29 cellular contexts compared by ENCODE assay signal in the genomic region with DNA sequence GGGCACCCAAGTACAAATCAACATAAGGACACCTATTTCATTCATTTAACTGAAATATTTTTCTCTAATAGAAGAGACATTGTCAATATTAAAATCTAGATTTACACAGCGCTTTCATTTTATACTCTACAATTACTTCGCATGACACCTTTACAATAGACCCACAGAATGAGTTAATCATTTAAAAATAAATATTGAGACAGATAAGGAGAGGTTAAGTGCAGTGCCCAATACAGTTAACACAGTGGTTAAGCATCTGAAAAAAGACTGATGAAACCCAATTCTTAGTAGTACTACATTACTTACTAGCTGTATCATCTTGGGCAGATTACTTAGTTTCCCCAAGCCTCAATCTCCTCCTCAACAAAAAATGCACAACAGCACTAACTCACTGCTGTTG.
"Had no signal": no experiment of that assay in that cellular context is flagged by ENCODE, and none has a peak within 500 bp of the region (broad histone marks: within the 10 kb centered on the region; RNA-seq: fewer than 3 reads in every experiment).

No MANE protein-coding gene starts in this region.

- H3K27me3 ChIP-seq: esophagus squamous epithelium, ovary, stomach, suprapubic skin, tibial artery had no signal

- H3K4me1 Mint-ChIP-seq: activated CD4-positive, alpha-beta memory T cell treated with anti-CD3 and anti-CD28 coated beads, Interleukin-2, amount 10 ng/mL, durations not matched to agents 7 days and 5 days; activated CD4-positive, alpha-beta T cell treated with anti-CD3 and anti-CD28 coated beads, Interleukin-2, amount 10 ng/mL, durations not matched to agents 7 days and 5 days; activated T-helper 17 cell treated with anti-CD3 and anti-CD28 coated beads, Interleukin-2, amount 50 U/mL, for 72 hours had no signal

- DNase-seq: activated CD4-positive, alpha-beta memory T cell treated with anti-CD3 and anti-CD28 coated beads, Interleukin-2, amount 10 ng/mL, durations not matched to agents 7 days and 5 days; activated CD4-positive, alpha-beta T cell treated with anti-CD3 and anti-CD28 coated beads, Interleukin-2, amount 10 ng/mL, durations not matched to agents 7 days and 5 days; activated CD4-positive, CD25-positive, alpha-beta regulatory T cell treated with anti-CD3 and anti-CD28 coated beads, Interleukin-2, amount 50 U/mL, for 72 hours; activated CD8-positive, alpha-beta memory T cell treated with anti-CD3 and anti-CD28 coated beads, Interleukin-2, amount 50 U/mL, for 48 hours; activated gamma-delta T cell treated with Interleukin-2 at 50 U/mL for 16 hours; activated naive CD4-positive, alpha-beta T cell treated with anti-CD3 and anti-CD28 coated beads, Interleukin-2, amount 50 U/mL, for 16 hours; activated T-cell treated with anti-CD3 and anti-CD28 coated beads, Interleukin-2, amount 50 U/mL, for 24 hours; amygdala; central memory CD4-positive, alpha-beta T cell; dermis blood vessel endothelial cell; effector CD4-positive, alpha-beta T cell; esophagus squamous epithelium; foreskin melanocyte; islet precursor cell; naive B cell; ovary; psoas muscle; stimulated activated CD4-positive, alpha-beta T cell treated with anti-CD3 and anti-CD28 coated beads, Interleukin-15, amount 100 ng/mL, for 24 hours; stimulated activated CD4-positive, alpha-beta T cell treated with anti-CD3 and anti-CD28 coated beads, Interleukin-2, amount 100 ng/mL, for 24 hours; stimulated activated naive B cell treated with anti-CD40 and anti-IgM and Interleukin-4, amounts not matched to agents 10 μg/mL and 1 μg/mL and 100 μg/mL, for 72 hours; stomach; T1000; tibial artery had no signal

- H3K9me3 ChIP-seq: esophagus squamous epithelium, ovary, psoas muscle, stomach, suprapubic skin, tibial artery had no signal

- H3K36me3 Mint-ChIP-seq: naive B cell had no signal

- H3K27ac ChIP-seq: epithelial cell of prostate, esophagus squamous epithelium, ovary, psoas muscle, stomach, suprapubic skin, tibial artery had no signal

- H3K27me3 Mint-ChIP-seq: naive B cell; stimulated activated naive B cell treated with anti-CD40 and anti-IgM and Interleukin-4, amounts not matched to agents 10 μg/mL and 1 μg/mL and 100 μg/mL, for 72 hours had no signal

- H3K4me1 ChIP-seq: esophagus squamous epithelium, psoas muscle, suprapubic skin had no signal

- H3K4me3 Mint-ChIP-seq: activated CD4-positive, alpha-beta memory T cell treated with anti-CD3 and anti-CD28 coated beads, Interleukin-2, amount 10 ng/mL, durations not matched to agents 7 days and 5 days; activated CD4-positive, alpha-beta T cell treated with anti-CD3 and anti-CD28 coated beads, Interleukin-2, amount 10 ng/mL, durations not matched to agents 7 days and 5 days; activated T-cell treated with anti-CD3 and anti-CD28 coated beads, Interleukin-2, amount 50 U/mL, for 24 hours; activated T-helper 17 cell treated with anti-CD3 and anti-CD28 coated beads, Interleukin-2, amount 50 U/mL, for 72 hours; mesothelial cell of epicardium; T-helper 1 cell treated with Interleukin-12 subunit alpha and Interleukin-12 subunit beta and Interleukin-4 antibody, amounts not matched to agents 30 μg/mL and 1 μg/mL, for 36 hours had no signal

- H3K9me3 Mint-ChIP-seq: activated CD4-positive, alpha-beta memory T cell treated with anti-CD3 and anti-CD28 coated beads, Interleukin-2, amount 10 ng/mL, durations not matched to agents 7 days and 5 days; activated CD4-positive, alpha-beta T cell treated with anti-CD3 and anti-CD28 coated beads, Interleukin-2, amount 10 ng/mL, durations not matched to agents 7 days and 5 days; activated T-cell treated with anti-CD3 and anti-CD28 coated beads, Interleukin-2, amount 50 U/mL, for 24 hours; activated T-helper 17 cell treated with anti-CD3 and anti-CD28 coated beads, Interleukin-2, amount 50 U/mL, for 72 hours; mesothelial cell of epicardium; T-helper 1 cell treated with Interleukin-12 subunit alpha and Interleukin-12 subunit beta and Interleukin-4 antibody, amounts not matched to agents 30 μg/mL and 1 μg/mL, for 36 hours had no signal

- ATAC-seq: activated T-helper 17 cell treated with anti-CD3 and anti-CD28 coated beads, Interleukin-2, amount 50 U/mL, for 72 hours; psoas muscle; stimulated activated naive B cell treated with anti-CD40 and anti-IgM and Interleukin-4, amounts not matched to agents 10 μg/mL and 1 μg/mL and 100 μg/mL, for 72 hours had no signal

- H3K27ac Mint-ChIP-seq: activated CD4-positive, alpha-beta memory T cell treated with anti-CD3 and anti-CD28 coated beads, Interleukin-2, amount 10 ng/mL, durations not matched to agents 7 days and 5 days; activated CD4-positive, alpha-beta T cell treated with anti-CD3 and anti-CD28 coated beads, Interleukin-2, amount 10 ng/mL, durations not matched to agents 7 days and 5 days; activated T-cell treated with anti-CD3 and anti-CD28 coated beads, Interleukin-2, amount 50 U/mL, for 24 hours; activated T-helper 17 cell treated with anti-CD3 and anti-CD28 coated beads, Interleukin-2, amount 50 U/mL, for 72 hours; mesothelial cell of epicardium; stimulated activated naive B cell treated with anti-CD40 and anti-IgM and Interleukin-4, amounts not matched to agents 10 μg/mL and 1 μg/mL and 100 μg/mL, for 72 hours; T-helper 1 cell treated with Interleukin-12 subunit alpha and Interleukin-12 subunit beta and Interleukin-4 antibody, amounts not matched to agents 30 μg/mL and 1 μg/mL, for 36 hours had no signal

- FAIRE-seq: endometrium had no signal

- H3K36me3 ChIP-seq: esophagus squamous epithelium, ovary had no signal

- H3K4me3 ChIP-seq: esophagus squamous epithelium, ovary, psoas muscle, stomach, suprapubic skin, tibial artery had no signal
